In the genomic region with DNA sequence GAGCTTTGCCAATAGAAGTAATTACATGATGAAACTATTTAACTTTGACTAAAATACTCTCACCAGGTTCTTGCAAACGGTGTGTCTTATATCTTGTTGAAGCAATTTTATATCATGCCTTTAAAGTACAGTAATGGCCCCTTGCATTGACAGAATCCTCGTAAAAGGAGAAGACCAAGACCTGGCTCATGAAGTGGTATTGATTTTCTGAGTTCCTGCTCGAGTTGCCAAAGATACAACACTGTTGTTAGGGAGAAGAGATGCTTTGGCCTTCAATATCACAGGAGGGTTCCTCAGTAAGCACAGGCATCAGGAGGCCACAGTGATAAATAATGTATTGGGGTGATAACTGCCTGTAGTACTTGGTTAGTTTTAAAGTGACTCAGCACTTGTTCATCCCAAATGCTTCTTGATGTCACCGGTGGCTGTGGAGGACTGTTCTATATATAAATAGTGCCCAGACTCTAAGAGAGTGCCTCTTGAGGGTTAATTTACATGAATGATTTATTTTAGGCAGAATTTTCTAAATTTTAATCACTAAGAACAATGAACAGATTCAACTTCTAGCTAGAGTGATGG, we compare ENCODE assay signal across 16 cellular contexts.
"Had no signal": no experiment of that assay in that cellular context is flagged by ENCODE, and none has a peak within 500 bp of the region (broad histone marks: within the 10 kb centered on the region; RNA-seq: fewer than 3 reads in every experiment).

No MANE protein-coding gene starts in this region.

- ATAC-seq: left lobe of liver; stimulated activated naive CD8-positive, alpha-beta T cell treated with anti-CD3 and anti-CD28 coated beads, Interleukin-15, amount 100 ng/mL, for 72 hours had no signal

- H2AFZ ChIP-seq: hepatocyte had no signal

- H3K4me1 ChIP-seq: esophagus squamous epithelium, sigmoid colon, testis, upper lobe of left lung had no signal

- H3K27me3 ChIP-seq: brain microvascular endothelial cell, esophagus squamous epithelium, hepatocyte, sigmoid colon, testis, upper lobe of left lung had no signal

- H3K27ac ChIP-seq: brain microvascular endothelial cell, esophagus squamous epithelium, hepatocyte, sigmoid colon, testis, upper lobe of left lung had no signal

- H3K4me3 ChIP-seq: esophagus squamous epithelium, hepatocyte, sigmoid colon, testis, upper lobe of left lung had no signal

- H3K4me2 ChIP-seq: hepatocyte had no signal

- FAIRE-seq: endothelial cell of umbilical vein, keratinocyte had no signal

- H3K36me3 ChIP-seq: brain microvascular endothelial cell, esophagus squamous epithelium, sigmoid colon, upper lobe of left lung had no signal

- H3K9me3 ChIP-seq: esophagus squamous epithelium, sigmoid colon, testis, upper lobe of left lung had no signal

- DNase-seq: activated CD4-positive, alpha-beta T cell treated with anti-CD3 and anti-CD28 coated beads, Interleukin-2, amount 50 U/mL, for 1 hour; anterior cingulate cortex; brain microvascular endothelial cell; cortex of kidney; effector CD8-positive, alpha-beta T cell; esophagus squamous epithelium; midbrain; sigmoid colon; stimulated activated CD4-positive, alpha-beta T cell treated with anti-CD3 and anti-CD28 coated beads, Interleukin-1b, Interleukin-23, amount 100 ng/mL, for 48 hours; stimulated activated naive CD8-positive, alpha-beta T cell treated with anti-CD3 and anti-CD28 coated beads, Interleukin-15, amount 100 ng/mL, for 72 hours; testis; upper lobe of left lung had no signal
